Comparison of ENCODE assay signal across 14 cellular contexts in the genomic region with DNA sequence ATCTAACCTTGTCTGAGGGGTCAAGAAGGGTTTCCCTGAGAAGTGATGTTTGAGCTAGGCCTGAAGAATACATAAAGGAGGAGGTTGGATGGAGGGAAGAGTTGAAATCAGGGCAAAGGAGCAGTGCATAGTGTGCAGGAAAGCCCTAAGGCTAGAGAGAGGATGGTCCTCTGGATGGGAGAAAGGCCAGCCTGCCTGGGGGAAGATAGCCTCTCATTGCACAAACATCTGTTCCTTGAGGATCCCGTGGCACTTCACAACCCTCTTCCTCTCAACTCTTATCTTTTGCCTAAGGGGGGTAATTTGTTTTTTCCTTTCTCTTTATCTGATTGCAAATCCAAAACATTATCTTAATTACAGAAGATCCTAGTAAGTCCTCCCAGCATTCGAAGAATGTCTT. TPM values are rescaled to one million over a fixed set of nuclear protein-coding genes. Genes with fewer than 3 reads are reported as not detected.
DNase-seq lines count a peak whose midpoint lies in the region; ATAC-seq lines count a peak whose summit lies in the region.
"Had no signal": no experiment of that assay in that cellular context is flagged by ENCODE, and none has a peak within 500 bp of the region (broad histone marks: within the 10 kb centered on the region; RNA-seq: fewer than 3 reads in every experiment).

No MANE protein-coding gene starts in this region.

- peak overlapping the region; percentile 26 for H3K27ac Mint-ChIP-seq in activated naive CD8-positive, alpha-beta T cell treated with anti-CD3 and anti-CD28 coated beads for 36 hours
- H3K27ac Mint-ChIP-seq in activated naive CD8-positive, alpha-beta T cell treated with anti-CD3 and anti-CD28 coated beads, Interleukin-2, amount 50 U/mL, for 24 hours: no peak overlapping the region
- H3K27ac Mint-ChIP-seq in memory B cell: peak overlapping the region; percentile 35

- ATAC-seq in activated naive CD8-positive, alpha-beta T cell treated with anti-CD3 and anti-CD28 coated beads, Interleukin-2, amount 50 U/mL, for 24 hours: no peak
- no peak for ATAC-seq in memory B cell (ENCODE audit: low read depth)
- ATAC-seq: A549 had no signal

- no peaks in the 10 kb centered on the region for H3K27me3 Mint-ChIP-seq in activated naive CD8-positive, alpha-beta T cell treated with anti-CD3 and anti-CD28 coated beads for 36 hours
- no peaks in the 10 kb centered on the region for H3K27me3 Mint-ChIP-seq in activated naive CD8-positive, alpha-beta T cell treated with anti-CD3 and anti-CD28 coated beads, Interleukin-2, amount 50 U/mL, for 24 hours
- H3K27me3 Mint-ChIP-seq in memory B cell: no peaks in the 10 kb centered on the region

- DNase-seq in activated naive CD8-positive, alpha-beta T cell treated with anti-CD3 and anti-CD28 coated beads for 36 hours: no peak
- no peak for DNase-seq in activated naive CD8-positive, alpha-beta T cell treated with anti-CD3 and anti-CD28 coated beads, Interleukin-2, amount 50 U/mL, for 24 hours
- DNase-seq in M059J (ENCODE audit: low read depth) (peak; percentile 38), memory B cell (ENCODE audit: low spot score in 2 of 2) (no peak), medulla oblongata (ENCODE audit: extremely low spot score) (no peak), NCI-H2171 treated with DMSO at 0.1 percent for 48 hours (lab: John Stamatoyannopoulos, UW) (no peak), activated gamma-delta T cell (lab: John Stamatoyannopoulos, UW) (no peak)
- DNase-seq: DMS79, Kasumi-1, NCI-H1417, NCI-H2029, NCI-H524 treated with DMSO at 0.1 percent for 48 hours, OCI-M1 had no signal

- H3K4me3 Mint-ChIP-seq in activated naive CD8-positive, alpha-beta T cell treated with anti-CD3 and anti-CD28 coated beads for 36 hours: no peak overlapping the region
- H3K4me3 Mint-ChIP-seq in activated naive CD8-positive, alpha-beta T cell treated with anti-CD3 and anti-CD28 coated beads, Interleukin-2, amount 50 U/mL, for 24 hours: no peak overlapping the region
- no peak overlapping the region for H3K4me3 Mint-ChIP-seq in memory B cell

- H3K9me3 Mint-ChIP-seq in activated naive CD8-positive, alpha-beta T cell treated with anti-CD3 and anti-CD28 coated beads for 36 hours: no peaks in the 10 kb centered on the region
- no peaks in the 10 kb centered on the region for H3K9me3 Mint-ChIP-seq in activated naive CD8-positive, alpha-beta T cell treated with anti-CD3 and anti-CD28 coated beads, Interleukin-2, amount 50 U/mL, for 24 hours
- no peaks in the 10 kb centered on the region for H3K9me3 Mint-ChIP-seq in memory B cell

- H3K36me3 Mint-ChIP-seq in activated naive CD8-positive, alpha-beta T cell treated with anti-CD3 and anti-CD28 coated beads for 36 hours: peaks cover 32% of the 10 kb centered on the region
- peaks cover 60% of the 10 kb centered on the region for H3K36me3 Mint-ChIP-seq in activated naive CD8-positive, alpha-beta T cell treated with anti-CD3 and anti-CD28 coated beads, Interleukin-2, amount 50 U/mL, for 24 hours (ENCODE audit: low read depth)
- peaks cover 27% of the 10 kb centered on the region for H3K36me3 Mint-ChIP-seq in memory B cell

- H3K4me1 Mint-ChIP-seq in activated naive CD8-positive, alpha-beta T cell treated with anti-CD3 and anti-CD28 coated beads for 36 hours: peaks cover 9% of the 10 kb centered on the region
- H3K4me1 Mint-ChIP-seq in activated naive CD8-positive, alpha-beta T cell treated with anti-CD3 and anti-CD28 coated beads, Interleukin-2, amount 50 U/mL, for 24 hours: peaks cover 13% of the 10 kb centered on the region
- H3K4me1 Mint-ChIP-seq in memory B cell: no peaks in the 10 kb centered on the region

RNA-seq across cellular contexts. Expression of a gene that starts 35.7 kb away (rescaled TPM):
- total RNA-seq in activated naive CD8-positive, alpha-beta T cell treated with anti-CD3 and anti-CD28 coated beads for 36 hours: 10 to 100 TPM; 27.8 to 28.4 TPM
- total RNA-seq in M059J (2014; rRNA removed; shearing (Covaris generic)): 18.2 and 22.8 TPM in 2 replicates

RNA-seq across cellular contexts. Expression of a gene that starts 36.8 kb away (rescaled TPM):
- total RNA-seq in activated naive CD8-positive, alpha-beta T cell treated with anti-CD3 and anti-CD28 coated beads for 36 hours: 1 to 10 TPM; 4.7 to 5.0 TPM
- 79.1 and 99.1 TPM in 2 replicates for total RNA-seq in M059J (2014; rRNA removed; shearing (Covaris generic))

Comparison
In these comparisons a context has a peak if more than half of its experiments do, and no peak if none do; other contexts are left out.
1. RNA of a gene that starts 36.8 kb away (total RNA-seq): 79.1 to 99.1 TPM in M059J; 4.7 to 5.0 TPM in activated naive CD8-positive, alpha-beta T cell treated with anti-CD3 and anti-CD28 coated beads for 36 hours; every median in the first group is over 10 times any median in the second.